In the genomic region with DNA sequence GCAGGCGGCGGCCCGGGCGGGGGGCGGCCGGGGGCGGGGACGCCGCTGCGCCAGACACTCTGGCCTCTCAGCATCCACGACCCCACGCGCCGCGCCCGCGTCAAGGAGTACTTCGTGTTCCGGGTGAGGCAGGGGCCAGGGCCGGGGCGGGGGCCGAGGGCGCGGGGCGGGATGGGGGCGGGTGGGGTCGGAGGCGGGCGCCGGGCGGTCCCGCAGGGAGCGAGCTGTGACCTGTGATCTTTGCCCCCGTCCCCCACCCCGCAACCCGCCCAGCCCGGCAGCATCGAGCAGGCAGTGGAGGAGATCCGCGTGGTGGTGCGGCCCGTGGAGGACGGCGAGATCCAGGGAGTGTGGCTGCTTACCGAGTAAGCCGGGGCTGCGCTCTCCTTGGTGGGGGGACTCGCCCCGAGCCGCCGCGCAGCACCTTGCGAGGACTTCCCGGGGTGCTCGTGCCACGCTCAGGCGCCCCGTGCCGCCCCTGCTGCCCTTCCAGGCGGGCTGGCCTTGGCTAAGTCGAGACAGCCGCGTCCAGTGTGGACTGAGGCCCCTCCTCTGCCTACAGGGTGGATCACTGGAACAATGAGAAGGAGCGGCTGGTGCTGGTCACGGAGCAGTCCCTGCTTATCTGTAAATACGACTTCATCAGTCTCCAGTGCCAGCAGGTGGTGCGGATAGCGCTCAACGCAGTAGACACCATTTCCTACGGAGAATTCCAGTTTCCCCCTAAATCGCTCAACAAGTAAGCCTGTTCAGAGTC, we compare ENCODE assay signal across 8 cellular contexts. TPM values are rescaled to one million over a fixed set of nuclear protein-coding genes. Genes with fewer than 3 reads are reported as not detected.
DNase-seq lines count a peak whose midpoint lies in the region; ATAC-seq and TF ChIP-seq lines count a peak whose summit lies in the region.

No MANE protein-coding gene starts in this region.

- H3K27me3 ChIP-seq in foreskin keratinocyte (no peaks in the 10 kb centered on the region), neutrophil (no peaks in the 10 kb centered on the region)

- peaks cover 53% of the 10 kb centered on the region for H3K36me3 ChIP-seq in neutrophil

- ATAC-seq in GM21576 (IDR thresholded peaks at IDR 0.05; ENCODE audit: unreplicated experiment): peak; percentile 8
- peak; percentile 16 for ATAC-seq in foreskin keratinocyte
- no peak for ATAC-seq in GM19328 (IDR thresholded peaks at IDR 0.05; ENCODE audit: unreplicated experiment)

- DNase-seq in COLO829 (ENCODE audit: low spot score): peak; percentile 35
- DNase-seq in M059J (ENCODE audit: low read depth): peak; percentile 30
- peak; percentile 65 for DNase-seq in activated CD8-positive, alpha-beta memory T cell treated with anti-CD3 and anti-CD28 coated beads, Interleukin-2, amount 50 U/mL, for 48 hours
- no peak for DNase-seq in foreskin keratinocyte
- no peak for DNase-seq in epidermal melanocyte (ENCODE audit: insufficient read length, low spot score)

- H3K4me1 ChIP-seq in foreskin keratinocyte (no peaks in the 10 kb centered on the region), neutrophil (ENCODE audit: control insufficient read depth in 1 of 2, insufficient read depth in 1 of 2, low read depth in 1 of 2, low read length in 1 of 2) (peaks cover 36 to 37% of the 10 kb centered on the region in 2 experiments)

- no peaks in the 10 kb centered on the region for H3K9me3 ChIP-seq in neutrophil

- TF ChIP-seq CTCF in foreskin keratinocyte (conservative IDR thresholded peaks at IDR 0.05): no peak
- TF ChIP-seq CTCF in neutrophil (IDR thresholded peaks at IDR 0.05): no peak

- H3K27ac ChIP-seq in foreskin keratinocyte (no peak overlapping the region), neutrophil (peak overlapping the region; percentile 91)

- peak overlapping the region; percentile 98 for H3K4me3 ChIP-seq in neutrophil (ENCODE audit: low read depth in 1 of 2, low read length in 1 of 2)

RNA-seq across cellular contexts. Expression of a gene that starts 0.5 kb away (rescaled TPM):
- total RNA-seq in M059J (2014; rRNA removed; shearing (Covaris generic)): 12.8 and 16.0 TPM in 2 replicates
- 20.8 and 21.5 TPM in 2 replicates for total RNA-seq in foreskin keratinocyte
- polyA plus RNA-seq in foreskin keratinocyte: 23.1 and 25.0 TPM in 2 replicates

RNA-seq across cellular contexts. Expression of a gene that starts 14.0 kb away (rescaled TPM):
- 6.5 and 20.9 TPM in 2 replicates for total RNA-seq in M059J (2014; rRNA removed; shearing (Covaris generic))
- 0.63 and 0.92 TPM in 2 replicates for total RNA-seq in foreskin keratinocyte
- 0.45 and 0.78 TPM in 2 replicates for polyA plus RNA-seq in foreskin keratinocyte

RNA-seq across cellular contexts. Expression of a gene that starts 24.6 kb away (rescaled TPM):
- total RNA-seq in M059J (2014; rRNA removed; shearing (Covaris generic)): 17.3 and 18.8 TPM in 2 replicates
- 17.2 and 18.1 TPM in 2 replicates for total RNA-seq in foreskin keratinocyte
- 21.8 and 26.0 TPM in 2 replicates for polyA plus RNA-seq in foreskin keratinocyte

RNA-seq across cellular contexts. Expression of a gene that starts 27.0 kb away (rescaled TPM):
- total RNA-seq in M059J (2014; rRNA removed; shearing (Covaris generic)): 0.42 and 0.91 TPM in 2 replicates
- total RNA-seq in foreskin keratinocyte: 0.58 and 0.78 TPM in 2 replicates
- 0.44 and 0.59 TPM in 2 replicates for polyA plus RNA-seq in foreskin keratinocyte

Comparison
In these comparisons a context has a peak if more than half of its experiments do, and no peak if none do; other contexts are left out.
1. DNase-seq: peak in COLO829 (single experiment), M059J (single experiment) and activated CD8-positive, alpha-beta memory T cell treated with anti-CD3 and anti-CD28 coated beads, Interleukin-2, amount 50 U/mL, for 48 hours (single experiment); none in foreskin keratinocyte (0 of 2) and epidermal melanocyte (single experiment).